1 cellular context compared by ENCODE assay signal in the genomic region with DNA sequence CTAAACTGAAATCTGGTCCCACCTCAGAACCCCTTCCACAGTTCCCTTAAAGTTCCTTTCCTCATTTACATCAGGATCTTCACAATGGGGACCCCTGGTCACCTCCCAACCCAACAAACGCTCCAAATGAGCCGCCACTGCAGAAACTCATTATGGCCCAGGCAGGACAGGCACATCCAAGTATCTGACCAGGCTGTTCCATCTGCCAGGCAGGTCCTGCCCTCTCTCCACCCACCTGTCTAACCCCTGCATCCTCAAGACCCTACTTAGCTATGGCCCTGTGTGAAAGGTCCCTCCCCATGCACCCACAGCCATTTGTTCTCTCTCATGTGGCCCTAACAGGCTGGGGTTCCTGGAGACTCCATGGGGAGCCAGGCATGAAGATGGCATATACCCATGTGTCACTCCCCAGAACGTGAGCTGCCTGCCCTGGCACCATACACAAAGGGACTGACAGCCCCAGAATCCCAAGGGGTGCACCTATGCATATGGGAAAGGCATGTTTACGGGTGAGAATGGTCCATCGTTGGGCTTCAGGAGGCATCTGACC.
TF ChIP-seq lines count a peak whose summit lies in the region.

No MANE protein-coding gene starts in this region.

TF ChIP-seq in K562, 482 proteins besides CTCF, POLR2A, EP300 and RAD21:
- TF ChIP-seq, protein P1, sequence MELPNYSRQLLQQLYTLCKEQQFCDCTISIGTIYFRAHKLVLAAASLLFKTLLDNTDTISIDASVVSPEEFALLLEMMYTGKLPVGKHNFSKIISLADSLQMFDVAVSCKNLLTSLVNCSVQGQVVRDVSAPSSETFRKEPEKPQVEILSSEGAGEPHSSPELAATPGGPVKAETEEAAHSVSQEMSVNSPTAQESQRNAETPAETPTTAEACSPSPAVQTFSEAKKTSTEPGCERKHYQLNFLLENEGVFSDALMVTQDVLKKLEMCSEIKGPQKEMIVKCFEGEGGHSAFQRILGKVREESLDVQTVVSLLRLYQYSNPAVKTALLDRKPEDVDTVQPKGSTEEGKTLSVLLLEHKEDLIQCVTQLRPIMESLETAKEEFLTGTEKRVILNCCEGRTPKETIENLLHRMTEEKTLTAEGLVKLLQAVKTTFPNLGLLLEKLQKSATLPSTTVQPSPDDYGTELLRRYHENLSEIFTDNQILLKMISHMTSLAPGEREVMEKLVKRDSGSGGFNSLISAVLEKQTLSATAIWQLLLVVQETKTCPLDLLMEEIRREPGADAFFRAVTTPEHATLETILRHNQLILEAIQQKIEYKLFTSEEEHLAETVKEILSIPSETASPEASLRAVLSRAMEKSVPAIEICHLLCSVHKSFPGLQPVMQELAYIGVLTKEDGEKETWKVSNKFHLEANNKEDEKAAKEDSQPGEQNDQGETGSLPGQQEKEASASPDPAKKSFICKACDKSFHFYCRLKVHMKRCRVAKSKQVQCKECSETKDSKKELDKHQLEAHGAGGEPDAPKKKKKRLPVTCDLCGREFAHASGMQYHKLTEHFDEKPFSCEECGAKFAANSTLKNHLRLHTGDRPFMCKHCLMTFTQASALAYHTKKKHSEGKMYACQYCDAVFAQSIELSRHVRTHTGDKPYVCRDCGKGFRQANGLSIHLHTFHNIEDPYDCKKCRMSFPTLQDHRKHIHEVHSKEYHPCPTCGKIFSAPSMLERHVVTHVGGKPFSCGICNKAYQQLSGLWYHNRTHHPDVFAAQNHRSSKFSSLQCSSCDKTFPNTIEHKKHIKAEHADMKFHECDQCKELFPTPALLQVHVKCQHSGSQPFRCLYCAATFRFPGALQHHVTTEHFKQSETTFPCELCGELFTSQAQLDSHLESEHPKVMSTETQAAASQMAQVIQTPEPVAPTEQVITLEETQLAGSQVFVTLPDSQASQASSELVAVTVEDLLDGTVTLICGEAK (IDR thresholded peaks at IDR 0.05): no peak
- TF ChIP-seq, protein P1 (CRISPR knock-in tag; IDR thresholded peaks at IDR 0.05): 0 out of 2 replicates have a peak, but pooled peaks have one; percentile 19
- TF ChIP-seq ZNF184 (CRISPR knock-in tag; IDR thresholded peaks at IDR 0.05) (0 out of 2 replicates have a peak, but pooled peaks have one; percentile 3), FOSL1 (tag; conservative IDR thresholded peaks at IDR 0.05) (no peak)
